Comparison of ENCODE assay signal across 23 cellular contexts in the genomic region with DNA sequence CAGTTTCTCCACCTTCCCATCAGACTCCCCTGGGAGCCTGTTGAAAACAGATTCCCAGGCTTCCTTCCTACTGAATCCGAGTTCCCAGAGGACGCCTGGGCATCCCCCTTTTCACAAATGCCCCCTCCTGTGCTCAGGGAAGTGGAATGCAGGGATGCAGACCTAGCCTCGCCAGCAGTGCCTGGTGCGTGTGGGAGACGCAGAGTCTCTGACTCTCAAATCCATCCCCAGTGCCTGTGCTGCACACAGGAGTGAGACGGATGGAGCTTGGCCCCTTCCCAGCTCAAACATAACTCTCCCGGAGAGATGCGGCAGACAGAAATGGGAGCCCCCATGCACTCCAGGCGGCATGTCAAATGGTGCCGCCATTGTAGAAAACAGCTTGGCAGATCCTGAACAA.
"Had no signal": no experiment of that assay in that cellular context is flagged by ENCODE, and none has a peak within 500 bp of the region (broad histone marks: within the 10 kb centered on the region; RNA-seq: fewer than 3 reads in every experiment).

No MANE protein-coding gene starts in this region.

- H3K27me3 ChIP-seq: dorsolateral prefrontal cortex had no signal

- H3K36me3 ChIP-seq: heart right ventricle, left ventricle myocardium inferior, lower lobe of right lung, sigmoid colon, stomach, thoracic aorta, transverse colon had no signal

- ATAC-seq: heart right ventricle, natural killer cell, psoas muscle had no signal

- DNase-seq: cortex of kidney; effector CD8-positive, alpha-beta T cell; heart right ventricle; hypothalamus; islet precursor cell; left ventricle myocardium inferior; lower lobe of right lung; natural killer cell; occipital lobe; psoas muscle; sigmoid colon; stimulated activated CD4-positive, alpha-beta T cell treated with anti-CD3 and anti-CD28 coated beads, Interleukin-2, amount 100 ng/mL, for 24 hours; stimulated activated naive CD4-positive, alpha-beta T cell; stomach; substantia nigra; transverse colon had no signal

- H3K9me3 ChIP-seq: heart right ventricle, left ventricle myocardium inferior, lower lobe of right lung, psoas muscle, sigmoid colon, stomach, thoracic aorta, transverse colon had no signal

- H3K9me3 Mint-ChIP-seq: memory B cell, mesothelial cell of epicardium, natural killer cell, neural crest cell had no signal

- H3K27ac ChIP-seq: dorsolateral prefrontal cortex, heart right ventricle, left ventricle myocardium inferior, lower lobe of right lung, parathyroid adenoma, psoas muscle, sigmoid colon, skin epidermis, stomach, thoracic aorta, transverse colon had no signal

- H3K9ac ChIP-seq: parathyroid adenoma had no signal

- H3K79me2 ChIP-seq: parathyroid adenoma had no signal

- H3K36me3 Mint-ChIP-seq: memory B cell, mesothelial cell of epicardium, natural killer cell had no signal

- H2AFZ ChIP-seq: parathyroid adenoma had no signal

- H3K4me3 Mint-ChIP-seq: memory B cell, mesothelial cell of epicardium, natural killer cell, neural crest cell had no signal

- H3K27ac Mint-ChIP-seq: memory B cell, mesothelial cell of epicardium, natural killer cell had no signal

- H3K4me1 ChIP-seq: left ventricle myocardium inferior, lower lobe of right lung, parathyroid adenoma, psoas muscle, stomach, transverse colon had no signal

- H3K4me3 ChIP-seq: dorsolateral prefrontal cortex, heart right ventricle, left ventricle myocardium inferior, lower lobe of right lung, psoas muscle, sigmoid colon, skin epidermis, stomach, thoracic aorta, transverse colon had no signal
